Comparison of ENCODE assay signal across 28 cellular contexts in the genomic region with DNA sequence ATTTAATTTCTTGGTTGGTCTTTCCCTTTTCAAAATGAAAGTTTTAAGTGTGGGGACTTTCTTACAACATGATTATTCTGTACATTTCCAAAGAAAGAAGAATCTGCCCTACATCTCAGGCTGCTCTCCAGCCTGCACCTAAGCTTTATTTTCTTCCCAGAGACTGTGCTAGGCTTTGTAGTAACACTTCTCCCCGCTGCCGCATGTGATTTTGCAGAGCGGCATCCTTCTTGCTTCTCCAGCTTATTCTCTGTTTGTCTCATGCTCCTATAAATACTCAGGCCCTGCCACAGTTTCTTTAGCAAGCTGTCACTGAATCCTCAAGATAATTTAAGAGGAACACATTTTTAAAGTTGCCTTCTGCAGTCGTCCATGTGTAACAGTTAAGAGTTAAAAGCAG. TPM values are rescaled to one million over a fixed set of nuclear protein-coding genes. Genes with fewer than 3 reads are reported as not detected.
"Had no signal": no experiment of that assay in that cellular context is flagged by ENCODE, and none has a peak within 500 bp of the region (broad histone marks: within the 10 kb centered on the region; RNA-seq: fewer than 3 reads in every experiment).

No MANE protein-coding gene starts in this region.

- DNase-seq: activated CD4-positive, alpha-beta memory T cell treated with anti-CD3 and anti-CD28 coated beads for 36 hours; activated CD4-positive, alpha-beta T cell treated with anti-CD3 and anti-CD28 coated beads for 36 hours; activated CD4-positive, alpha-beta T cell treated with anti-CD3 and anti-CD28 coated beads, Interleukin-2, amount 10 ng/mL, durations not matched to agents 24 days and 14 days; activated CD4-positive, CD25-positive, alpha-beta regulatory T cell; activated CD4-positive, CD25-positive, alpha-beta regulatory T cell treated with anti-CD3 and anti-CD28 coated beads, Interleukin-2, amount 50 U/mL, for 72 hours; activated CD8-positive, alpha-beta memory T cell treated with anti-CD3 and anti-CD28 coated beads, Interleukin-2, amount 10 ng/mL, durations not matched to agents 7 days and 5 days; activated CD8-positive, alpha-beta memory T cell treated with anti-CD3 and anti-CD28 coated beads, Interleukin-2, amount 50 U/mL, for 4 hours; activated CD8-positive, alpha-beta T cell treated with anti-CD3 and anti-CD28 coated beads, Interleukin-2, amount 10 ng/mL, durations not matched to agents 7 days and 5 days; activated effector memory CD4-positive, alpha-beta T cell treated with anti-CD3 and anti-CD28 coated beads, Interleukin-2, amount 50 U/mL, for 16 hours; activated naive CD4-positive, alpha-beta T cell treated with anti-CD3 and anti-CD28 coated beads for 36 hours; activated naive CD8-positive, alpha-beta T cell treated with anti-CD3 and anti-CD28 coated beads for 36 hours; activated naive CD8-positive, alpha-beta T cell treated with anti-CD3 and anti-CD28 coated beads, Interleukin-2, amount 50 U/mL, for 24 hours; activated T-cell treated with anti-CD3 and anti-CD28 coated beads, Interleukin-2, amount 50 U/mL, for 1 hour; activated T-cell treated with anti-CD3 and anti-CD28 coated beads, Interleukin-2, amount 50 U/mL, for 48 hours; adrenal gland; brain microvascular endothelial cell; effector memory CD8-positive, alpha-beta T cell; erythroblast; gastrocnemius medialis; glutamatergic neuron; T-helper 2 cell had no signal

- ATAC-seq: activated CD4-positive, alpha-beta T cell treated with anti-CD3 and anti-CD28 coated beads for 36 hours; activated CD8-positive, alpha-beta memory T cell treated with anti-CD3 and anti-CD28 coated beads, Interleukin-2, amount 10 ng/mL, durations not matched to agents 7 days and 5 days; activated CD8-positive, alpha-beta T cell treated with anti-CD3 and anti-CD28 coated beads, Interleukin-2, amount 10 ng/mL, durations not matched to agents 7 days and 5 days; activated naive CD8-positive, alpha-beta T cell treated with anti-CD3 and anti-CD28 coated beads, Interleukin-2, amount 50 U/mL, for 24 hours; effector memory CD8-positive, alpha-beta T cell; gastrocnemius medialis had no signal

RNA-seq across cellular contexts. Expression of gene INSYN2A, which starts 53.6 kb away (rescaled TPM):
- total RNA-seq: activated CD4-positive, alpha-beta memory T cell treated with anti-CD3 and anti-CD28 coated beads for 36 hours; activated CD4-positive, alpha-beta T cell treated with anti-CD3 and anti-CD28 coated beads for 36 hours; activated CD4-positive, alpha-beta T cell treated with anti-CD3 and anti-CD28 coated beads, Interleukin-2, amount 10 ng/mL, durations not matched to agents 24 days and 14 days; activated CD8-positive, alpha-beta memory T cell treated with anti-CD3 and anti-CD28 coated beads for 36 hours; activated CD8-positive, alpha-beta memory T cell treated with anti-CD3 and anti-CD28 coated beads, Interleukin-2, amount 10 ng/mL, durations not matched to agents 7 days and 5 days; activated CD8-positive, alpha-beta T cell treated with anti-CD3 and anti-CD28 coated beads, Interleukin-2, amount 10 ng/mL, durations not matched to agents 7 days and 5 days; activated naive CD4-positive, alpha-beta T cell treated with anti-CD3 and anti-CD28 coated beads for 36 hours; activated naive CD8-positive, alpha-beta T cell treated with anti-CD3 and anti-CD28 coated beads for 36 hours; activated T-helper 1 cell treated with anti-CD3 and anti-CD28 coated beads, Interleukin-12 subunit alpha, Interleukin-12 subunit beta, Interleukin-2, Interleukin-4 antibody, amounts not matched to agents 30 ng/mL and 10 ng/mL and 1 ng/mL, durations not matched to agents 14 hours and 24 hours and 36 hours; activated T-helper 2 cell treated with anti-CD3 and anti-CD28 coated beads, Interferon-gamma antibody, Interleukin-2, Interleukin-4, amounts not matched to agents 10 μg/mL and 5 μg/mL and 100 μg/mL, durations not matched to agents 14 hours and 24 hours and 36 hours; adrenal gland; ascending aorta; bronchial epithelial cell; foreskin keratinocyte; gastrocnemius medialis; T-helper 1 cell treated with Interleukin-12 subunit alpha and Interleukin-12 subunit beta and Interleukin-4 antibody, amounts not matched to agents 30 ng/mL and 1 ng/mL, for 36 hours had no signal
